In genomic region chr17:48619821-48620496, GRCh38 we compare ENCODE assay signal across 1 cellular context.
TF ChIP-seq lines count a peak whose summit lies in the region.

No MANE protein-coding gene starts in this region.

TF ChIP-seq in H1, 55 proteins besides CTCF, POLR2A, EP300 and RAD21:
- TF ChIP-seq EZH2 (IDR thresholded peaks at IDR 0.05; ENCODE audit: low read depth, low read length, severe bottlenecking) (peak; percentile 100), HDAC6 (IDR thresholded peaks at IDR 0.05; ENCODE audit: low read depth, low read length) (no peak), ATF2 (IDR thresholded peaks at IDR 0.05; ENCODE audit: low read length) (no peak), MAX (IDR thresholded peaks at IDR 0.05) (no peak), KDM1A (IDR thresholded peaks at IDR 0.05; ENCODE audit: borderline replicate concordance, low read length) (no peak), BRCA1 (IDR thresholded peaks at IDR 0.05; ENCODE audit: low read depth, low read length) (no peak), EGR1 (IDR thresholded peaks at IDR 0.05; ENCODE audit: borderline replicate concordance, low read depth, low read length) (no peak), CBX8 (IDR thresholded peaks at IDR 0.05; ENCODE audit: borderline replicate concordance, low read depth, low read length) (peak; percentile 97; the same call in 1 of the 2 replicates), POU5F1 (IDR thresholded peaks at IDR 0.05; ENCODE audit: low read depth, low read length) (no peak), BACH1 (IDR thresholded peaks at IDR 0.05; ENCODE audit: low read length) (no peak), SUZ12 (IDR thresholded peaks at IDR 0.05; ENCODE audit: low read length) (peak; percentile 100), USF2 (IDR thresholded peaks at IDR 0.05; ENCODE audit: low read length) (no peak), ZNF274 (IDR thresholded peaks at IDR 0.05; ENCODE audit: borderline replicate concordance, extremely low read depth, low read length) (no peak), ATF3 (IDR thresholded peaks at IDR 0.05; ENCODE audit: insufficient read depth, low read depth, low read length) (no peak), RNF2 (IDR thresholded peaks at IDR 0.05; ENCODE audit: borderline replicate concordance, low read depth, low read length, missing control alignments, poor library complexity, severe bottlenecking) (peak; percentile 100), RBBP5 (IDR thresholded peaks at IDR 0.05; ENCODE audit: borderline replicate concordance, low read depth, low read length) (no peak)
